11 cellular contexts compared by ENCODE assay signal in the genomic region with DNA sequence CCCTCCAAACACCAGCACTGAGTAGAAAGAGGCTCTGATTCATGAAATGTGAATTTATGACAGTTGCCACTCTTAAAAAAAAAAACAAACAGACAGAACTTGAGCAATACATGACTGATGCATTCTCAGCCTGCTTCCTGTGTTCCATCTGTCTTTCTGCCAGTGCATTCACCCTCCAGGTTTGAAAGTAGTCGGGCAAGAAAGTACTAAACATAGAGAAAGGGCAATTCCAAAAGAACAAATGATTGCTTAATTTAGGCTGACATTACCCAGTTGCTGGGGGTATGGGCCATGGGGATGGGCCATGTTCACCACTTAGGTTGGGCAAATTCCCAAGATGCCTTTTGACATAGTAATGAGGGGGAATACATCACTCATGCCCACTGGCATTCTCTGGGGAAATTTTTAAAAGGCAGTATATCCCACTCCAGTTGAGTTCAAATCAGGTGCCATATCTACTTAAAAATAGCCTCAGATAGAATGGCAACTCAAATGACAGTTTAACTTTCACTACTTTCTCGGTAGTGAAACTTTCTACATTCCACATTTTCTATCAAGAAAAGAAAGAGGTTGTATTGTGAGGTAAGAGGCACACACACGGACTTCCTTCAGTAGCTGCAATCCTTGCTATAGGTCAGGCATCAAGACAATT. TPM values are rescaled to one million over a fixed set of nuclear protein-coding genes. Genes with fewer than 3 reads are reported as not detected.
DNase-seq lines count a peak whose midpoint lies in the region; ATAC-seq, FAIRE-seq and TF ChIP-seq lines count a peak whose summit lies in the region.
"Had no signal": no experiment of that assay in that cellular context is flagged by ENCODE, and none has a peak within 500 bp of the region (broad histone marks: within the 10 kb centered on the region; RNA-seq: fewer than 3 reads in every experiment).

No MANE protein-coding gene starts in this region.

- H3K27me3 Mint-ChIP-seq in chondrocyte (ENCODE audit: low read depth): no peaks in the 10 kb centered on the region

- peak overlapping the region; percentile 93 for H3K27ac Mint-ChIP-seq in chondrocyte (ENCODE audit: unreplicated experiment)
- H3K27ac Mint-ChIP-seq: activated CD4-positive, alpha-beta T cell treated with anti-CD3 and anti-CD28 coated beads for 36 hours had no signal

- 45% methylated on average over 3 of the region's 3 CpGs for WGBS in right lobe of liver (ENCODE audit: insufficient coverage, low coverage, low lambda C conversion rate, missing lambda C conversion rate)

- H3K27me3 ChIP-seq in right lobe of liver: no peaks in the 10 kb centered on the region

- no peaks in the 10 kb centered on the region for H3K36me3 ChIP-seq in right lobe of liver

- intact Hi-C loops in right lobe of liver (cut with DNase I): no loop called here

- TF ChIP-seq POLR2A in right lobe of liver (IDR thresholded peaks at IDR 0.05): no peak

- H3K4me3 ChIP-seq in right lobe of liver: no peak overlapping the region

- peak overlapping the region; percentile 52 for H3K4me3 Mint-ChIP-seq in chondrocyte (ENCODE audit: unreplicated experiment)
- H3K4me3 Mint-ChIP-seq: activated CD4-positive, alpha-beta T cell treated with anti-CD3 and anti-CD28 coated beads for 36 hours had no signal

- H3K27ac ChIP-seq in right lobe of liver: peak overlapping the region in 2 of 3 donors; percentile 42 to 68

- no peaks in the 10 kb centered on the region for H3K9me3 Mint-ChIP-seq in chondrocyte (ENCODE audit: low read depth)

- ATAC-seq in right lobe of liver: peak; percentile 70 to 76 (median 73)
- no peak for ATAC-seq in HG03135 (IDR thresholded peaks at IDR 0.05; ENCODE audit: unreplicated experiment)
- ATAC-seq: activated CD4-positive, alpha-beta T cell treated with anti-CD3 and anti-CD28 coated beads for 36 hours had no signal

- peaks cover 2% of the 10 kb centered on the region for H3K36me3 Mint-ChIP-seq in chondrocyte (ENCODE audit: low read depth)

- DNase-seq in SIG-M5 treated with dmso at 0.1 percent for 504 hours (lab: John Stamatoyannopoulos, UW; ENCODE audit: unreplicated experiment) (peak; percentile 22), SIG-M5 (lab: John Stamatoyannopoulos, UW) (no peak), chondrocyte (ENCODE audit: low spot score) (no peak), right lobe of liver (no peak), urothelium cell line (ENCODE audit: low spot score) (peak; percentile 35), NCI-H146 (lab: John Stamatoyannopoulos, UW) (no peak), NCI-H1417 (lab: John Stamatoyannopoulos, UW) (no peak)
- DNase-seq: activated CD4-positive, alpha-beta T cell treated with anti-CD3 and anti-CD28 coated beads for 36 hours; central memory CD4-positive, alpha-beta T cell; NCI-H2029 had no signal

- no peaks in the 10 kb centered on the region for H3K9me3 ChIP-seq in right lobe of liver

- peaks cover 89% of the 10 kb centered on the region for H3K4me1 Mint-ChIP-seq in chondrocyte (ENCODE audit: low read depth)

- H3K4me1 ChIP-seq in right lobe of liver: peaks cover 0 to 74% (median 20%) of the 10 kb centered on the region in 4 donors

- FAIRE-seq in urothelium cell line (lab: Jason Lieb, UNC): no peak

- TF ChIP-seq CTCF in chondrocyte (IDR thresholded peaks at IDR 0.05) (no peak), right lobe of liver (IDR thresholded peaks at IDR 0.05) (no peak)

RNA-seq across cellular contexts. Expression of gene STARD13, which starts 5.5 kb away (rescaled TPM):
- total RNA-seq in chondrocyte: 37.6 to 57.8 TPM (median 41.0 TPM) in 3 replicates
- 10 to 100 TPM in 3 of 6 experiments, 1 to 10 TPM in 3; 7.0 to 16.1 (median 9.8) TPM for total RNA-seq in right lobe of liver

Comparison
In these comparisons a context has a peak if more than half of its experiments do, and no peak if none do; other contexts are left out.
1. DNase-seq: peak in SIG-M5 treated with dmso at 0.1 percent for 504 hours (single experiment) and urothelium cell line (single experiment); none in SIG-M5 (single experiment), chondrocyte (single experiment), right lobe of liver (0 of 3), NCI-H146 (single experiment) and NCI-H1417 (0 of 3).